In the genomic region with DNA sequence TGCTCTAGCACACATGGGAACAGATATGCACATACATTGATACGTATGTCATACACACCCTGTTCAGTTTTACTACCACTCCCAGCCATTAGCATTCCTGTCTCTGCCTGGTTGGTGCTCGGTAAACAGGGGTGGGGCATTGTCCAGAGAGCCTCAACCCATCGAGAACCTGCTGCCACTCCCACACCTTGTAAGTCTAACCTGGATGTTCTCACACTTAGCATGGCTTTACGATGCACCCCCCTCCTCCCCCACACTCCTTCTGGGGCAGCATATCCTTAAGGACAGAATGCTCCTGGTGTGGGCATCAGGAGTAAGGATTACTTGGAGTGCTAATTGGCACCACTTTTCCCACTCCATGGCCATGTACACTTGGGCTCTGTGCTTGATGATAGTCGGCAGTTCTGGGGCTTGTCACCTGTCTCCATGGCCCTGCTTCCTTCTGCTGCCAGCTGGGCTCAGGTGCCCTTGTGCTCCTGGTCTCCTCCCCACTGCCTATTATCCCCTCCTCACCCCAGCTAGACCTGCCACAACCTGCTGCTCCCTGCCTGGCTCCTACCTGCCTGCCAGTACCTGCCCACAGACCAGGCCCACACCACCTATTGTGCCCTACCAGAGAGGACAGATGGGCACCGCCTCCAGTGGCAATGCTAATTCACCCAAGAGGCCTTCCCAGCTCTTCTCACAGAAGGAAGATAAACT, we compare ENCODE assay signal across 8 cellular contexts. TPM values are rescaled to one million over a fixed set of nuclear protein-coding genes. Genes with fewer than 3 reads are reported as not detected.
DNase-seq lines count a peak whose midpoint lies in the region; ATAC-seq and TF ChIP-seq lines count a peak whose summit lies in the region.

No MANE protein-coding gene starts in this region.

- no peak overlapping the region for H3K27ac ChIP-seq in ACC112 (ENCODE audit: low read depth, low read length)
- H3K27ac ChIP-seq in HCT116 (ENCODE audit: low read depth, low read length) = peak overlapping the region; percentile 37
- peak overlapping the region; percentile 56 for H3K27ac ChIP-seq in lower lobe of right lung

- no peak for DNase-seq in HCT116 (ENCODE audit: low read depth, low spot score)
- no peak for DNase-seq in activated B cell treated with CpG ODN at 0.5 μM for 24 hours
- DNase-seq in lower lobe of right lung = peak; percentile 73
- DNase-seq in superior temporal gyrus (ENCODE audit: extremely low spot score) = no peak
- DNase-seq in dedifferentiated amniotic fluid mesenchymal stem cell (ENCODE audit: extremely low spot score) = no peak
- no peak for DNase-seq in stimulated activated CD8-positive, alpha-beta memory T cell treated with anti-CD3 and anti-CD28 coated beads, Interleukin-4, amount 100 ng/mL, for 48 hours

- TF ChIP-seq CTCF in HCT116 (IDR thresholded peaks at IDR 0.05 in 2 of 3, conservative IDR thresholded peaks at IDR 0.05 in 1 of 3; ENCODE audit: borderline replicate concordance in 1 of 3, insufficient read depth in 1 of 3, low read depth in 2 of 3, low read length in 2 of 3) (no peak), activated B cell treated with CpG ODN at 0.5 μM for 24 hours (IDR thresholded peaks at IDR 0.05) (no peak), lower lobe of right lung (IDR thresholded peaks at IDR 0.05) (no peak)

- H3K9me3 ChIP-seq in HCT116 (ENCODE audit: control insufficient read depth in 1 of 2, insufficient read depth in 1 of 2, low read depth in 1 of 2, low read length in 2 of 2) (no peaks in the 10 kb centered on the region), lower lobe of right lung (no peaks in the 10 kb centered on the region)

- BruUV-seq in HCT116 (replicated peaks; lab: Mats Ljungman, UMichigan) = no TSS peak

- H3K36me3 Mint-ChIP-seq in activated B cell treated with CpG ODN at 0.5 μM for 24 hours (ENCODE audit: low read depth) = peaks cover 33% of the 10 kb centered on the region

- no peaks in the 10 kb centered on the region for H3K27me3 Mint-ChIP-seq in activated B cell treated with CpG ODN at 0.5 μM for 24 hours

- ATAC-seq in HCT116 (peak; percentile 20; the same call in 1 of the 2 replicates), activated B cell treated with CpG ODN at 0.5 μM for 24 hours (ENCODE audit: low read depth) (peak; percentile 5), lower lobe of right lung (peak; percentile 70 to 83), HG03571 (IDR thresholded peaks at IDR 0.05; ENCODE audit: unreplicated experiment) (no peak)

- peaks cover 23% of the 10 kb centered on the region for H3K4me1 ChIP-seq in ACC112 (ENCODE audit: control insufficient read depth, insufficient read depth, low read length, unreplicated experiment)
- peaks cover 45 to 56% of the 10 kb centered on the region in 2 experiments for H3K4me1 ChIP-seq in HCT116 (ENCODE audit: control insufficient read depth in 1 of 2, insufficient read depth in 2 of 2, low read length in 2 of 2)
- peaks cover 15% of the 10 kb centered on the region for H3K4me1 ChIP-seq in lower lobe of right lung

- POLR2A ChIA-PET in HCT116 (lab: Charles Lee) (interaction anchor here (1.1 kb wide), 1 partner anchor 9 kb away, joined by 3 read pairs; no protein-coding TSS in a partner anchor), activated B cell treated with CpG ODN at 0.5 μM for 24 hours (lab: Charles Lee) (interaction anchor here (0.5 to 1.4 kb wide), 5 partner anchors 15 to 136 kb away, joined by 3 to 4 read pairs (median 3); a partner anchor contains a TSS)

- H3K36me3 ChIP-seq in ACC112 (ENCODE audit: insufficient read depth, low read length) (peaks cover 4% of the 10 kb centered on the region; the same call in 1 of the 2 replicates), HCT116 (ENCODE audit: control insufficient read depth in 1 of 2, insufficient read depth in 2 of 2, low read length in 2 of 2) (peaks cover 7 to 16% of the 10 kb centered on the region in 2 experiments; a peak in 3 of 4 replicates), lower lobe of right lung (peaks cover 44% of the 10 kb centered on the region)

- H3K9ac ChIP-seq in HCT116 (ENCODE audit: low read length) = peak overlapping the region; percentile 34

- peak overlapping the region; percentile 67 for H3K4me2 ChIP-seq in HCT116 (ENCODE audit: low read length)

- H3K27ac Mint-ChIP-seq in activated B cell treated with CpG ODN at 0.5 μM for 24 hours = no peak overlapping the region

- no peaks in the 10 kb centered on the region for H3K9me2 ChIP-seq in HCT116 (ENCODE audit: insufficient read depth)

- H3K27me3 ChIP-seq in ACC112 (ENCODE audit: insufficient read depth, low read length) (no peaks in the 10 kb centered on the region), HCT116 (ENCODE audit: insufficient read depth, low read length) (no peaks in the 10 kb centered on the region), lower lobe of right lung (ENCODE audit: low read depth) (no peaks in the 10 kb centered on the region)

- no peaks in the 10 kb centered on the region for H4K20me1 ChIP-seq in HCT116 (ENCODE audit: insufficient read depth)

- H2AFZ ChIP-seq in ACC112 (ENCODE audit: low read length, unreplicated experiment) (no peak overlapping the region), HCT116 (ENCODE audit: low read depth, low read length, poor library complexity, severe bottlenecking) (no peak overlapping the region)

- RAD21 ChIA-PET in HCT116 (lab: Charles Lee; ENCODE audit: low non-redundant PET in 1 of 2, low total read pairs in 2 of 2, uncharacterized antibody in 2 of 2, unreplicated experiment in 2 of 2) = no interaction called here

- peak overlapping the region; percentile 57; the same call in 1 of the 2 replicates for H3K4me3 ChIP-seq in ACC112 (ENCODE audit: low read depth, low read length)
- H3K4me3 ChIP-seq in HCT116 (replicated peaks in 1 of 2; ENCODE audit: low read depth in 1 of 2, low read length in 2 of 2) = peak overlapping the region in 1 of 2 experiments; percentile 43; a peak in 1 of 4 replicates
- peak overlapping the region; percentile 53 for H3K4me3 ChIP-seq in lower lobe of right lung

- no peak for TF ChIP-seq POLR2A in HCT116 (IDR thresholded peaks at IDR 0.05; ENCODE audit: borderline replicate concordance, extremely low read depth, insufficient read depth, insufficient read length)

- H3K9me3 Mint-ChIP-seq in activated B cell treated with CpG ODN at 0.5 μM for 24 hours = no peaks in the 10 kb centered on the region

- no peak for TF ChIP-seq RAD21 in HCT116 (IDR thresholded peaks at IDR 0.05; ENCODE audit: low read depth)

- no peaks in the 10 kb centered on the region for H3K79me2 ChIP-seq in ACC112 (ENCODE audit: control insufficient read depth, insufficient read depth, low read length, unreplicated experiment)
- no peaks in the 10 kb centered on the region for H3K79me2 ChIP-seq in HCT116 (ENCODE audit: insufficient read depth, low read length)

- no peak overlapping the region for H3K4me3 Mint-ChIP-seq in activated B cell treated with CpG ODN at 0.5 μM for 24 hours

- H3K4me1 Mint-ChIP-seq in activated B cell treated with CpG ODN at 0.5 μM for 24 hours = peaks cover 10% of the 10 kb centered on the region

- CTCF ChIA-PET in HCT116 (lab: Charles Lee) (interaction anchor here (0.6 kb wide), 1 partner anchor 61 kb away, joined by 3 read pairs; no protein-coding TSS in a partner anchor), activated B cell treated with CpG ODN at 0.5 μM for 24 hours (lab: Charles Lee) (interaction anchor here (1.4 kb wide), 1 partner anchor 149 kb away, joined by 4 read pairs; no protein-coding TSS in a partner anchor)

- intact Hi-C loops in HCT116 (cut with micrococcal nuclease) (no loop called here), activated B cell treated with CpG ODN at 0.5 μM for 24 hours (cut with micrococcal nuclease) (loop anchor here (1.0 kb wide), 1 partner anchor 15 kb away; no protein-coding TSS in a partner anchor), lower lobe of right lung (cut with DNase I) (no loop called here)

TF ChIP-seq in HCT116, 20 proteins besides CTCF, POLR2A, EP300 and RAD21:
- TF ChIP-seq EZH2 (IDR thresholded peaks at IDR 0.05) (no peak), SRF (IDR thresholded peaks at IDR 0.05; ENCODE audit: low read depth) (no peak), SIN3A (IDR thresholded peaks at IDR 0.05; ENCODE audit: low read depth) (no peak), JUND (IDR thresholded peaks at IDR 0.05) (no peak), POLR2AphosphoS5 (IDR thresholded peaks at IDR 0.05; ENCODE audit: low read depth, low read length) (no peak), CBX3 (IDR thresholded peaks at IDR 0.05; ENCODE audit: low read depth) (no peak), ELF1 (IDR thresholded peaks at IDR 0.05; ENCODE audit: borderline replicate concordance, low read depth) (no peak)
- TF ChIP-seq, protein P1, sequence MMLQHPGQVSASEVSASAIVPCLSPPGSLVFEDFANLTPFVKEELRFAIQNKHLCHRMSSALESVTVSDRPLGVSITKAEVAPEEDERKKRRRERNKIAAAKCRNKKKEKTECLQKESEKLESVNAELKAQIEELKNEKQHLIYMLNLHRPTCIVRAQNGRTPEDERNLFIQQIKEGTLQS (IDR thresholded peaks at IDR 0.05) = no peak

RNA-seq across cellular contexts. Expression of a gene that starts 0.7 kb away (rescaled TPM):
- total RNA-seq in HCT116 (2021; ENCODE audit: unreplicated experiment) (9.7 TPM), activated B cell treated with CpG ODN at 0.5 μM for 24 hours (4.9 and 7.0 TPM in 2 replicates), lower lobe of right lung (9.3 TPM)
- polyA plus RNA-seq in HCT116 (2012) = 4.9 and 6.1 TPM in 2 replicates

RNA-seq across cellular contexts. Expression of a gene that starts 36.2 kb away (rescaled TPM):
- total RNA-seq in HCT116 (2021; ENCODE audit: unreplicated experiment) (73.1 TPM), activated B cell treated with CpG ODN at 0.5 μM for 24 hours (110 and 119 TPM in 2 replicates), lower lobe of right lung (101 TPM)
- 35.5 and 37.0 TPM in 2 replicates for polyA plus RNA-seq in HCT116 (2012)

RNA-seq across cellular contexts. Expression of a gene that starts 42.5 kb away (rescaled TPM):
- 30.4 TPM for total RNA-seq in HCT116 (2021; ENCODE audit: unreplicated experiment)
- polyA plus RNA-seq in HCT116 (2012) = 19.2 and 19.5 TPM in 2 replicates
- total RNA-seq in activated B cell treated with CpG ODN at 0.5 μM for 24 hours = 28.4 and 32.9 TPM in 2 replicates
- total RNA-seq in lower lobe of right lung = 42.4 TPM

RNA-seq across cellular contexts. Expression of a gene that starts 54.8 kb away (rescaled TPM):
- total RNA-seq in HCT116 (2021; ENCODE audit: unreplicated experiment) (67.2 TPM), activated B cell treated with CpG ODN at 0.5 μM for 24 hours (84.5 and 101 TPM in 2 replicates), lower lobe of right lung (97.7 TPM)
- polyA plus RNA-seq in HCT116 (2012) = 26.8 and 36.5 TPM in 2 replicates
